Comparison of ENCODE assay signal across 8 cellular contexts in genomic region chr16:82720414-82720813, GRCh38.
"Had no signal": no experiment of that assay in that cellular context is flagged by ENCODE, and none has a peak within 500 bp of the region (broad histone marks: within the 10 kb centered on the region; RNA-seq: fewer than 3 reads in every experiment).

No MANE protein-coding gene starts in this region.

- DNase-seq: GOT3, H7, H9, HCEC 1CT, HFFc6 had no signal

- H3K4me3 ChIP-seq: GM23248, GM23338, HAP-1 had no signal

- H2AFZ ChIP-seq: GM23248, GM23338 had no signal

- H3K4me2 ChIP-seq: GM23338 had no signal

- H3K4me1 ChIP-seq: HAP-1 had no signal

- H3K27ac ChIP-seq: GM23248 had no signal

- H3K36me3 ChIP-seq: HAP-1 had no signal

- H3K9me3 ChIP-seq: HAP-1 had no signal
